ENCODE assay signal across 1 cellular context in the genomic region with DNA sequence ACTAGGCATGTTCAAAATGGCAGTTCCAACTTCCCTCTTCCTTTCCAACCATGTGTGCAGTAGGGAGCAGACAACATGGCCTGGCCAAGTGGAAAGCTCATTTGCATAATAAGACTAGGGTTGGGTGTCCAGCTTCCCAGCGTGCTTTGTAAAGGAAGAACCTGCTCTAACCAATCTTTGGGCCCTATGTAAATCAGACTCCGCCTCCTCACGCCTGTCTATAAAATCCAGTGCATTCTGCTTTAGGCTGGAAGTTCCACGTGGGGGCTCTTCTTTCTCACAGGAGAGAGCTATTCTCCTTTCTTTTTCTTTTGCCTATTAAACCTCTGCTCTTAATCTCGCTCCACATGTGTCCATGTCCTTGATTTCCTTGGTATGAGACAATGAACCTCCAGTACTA.
TF ChIP-seq lines count a peak whose summit lies in the region.

No MANE protein-coding gene starts in this region.

TF ChIP-seq in SK-N-SH treated with all-trans-retinoic acid at 6 μM for 48 hours, 23 proteins besides CTCF, POLR2A, EP300 and RAD21 (continued from another document):
- TF ChIP-seq, protein P1, sequence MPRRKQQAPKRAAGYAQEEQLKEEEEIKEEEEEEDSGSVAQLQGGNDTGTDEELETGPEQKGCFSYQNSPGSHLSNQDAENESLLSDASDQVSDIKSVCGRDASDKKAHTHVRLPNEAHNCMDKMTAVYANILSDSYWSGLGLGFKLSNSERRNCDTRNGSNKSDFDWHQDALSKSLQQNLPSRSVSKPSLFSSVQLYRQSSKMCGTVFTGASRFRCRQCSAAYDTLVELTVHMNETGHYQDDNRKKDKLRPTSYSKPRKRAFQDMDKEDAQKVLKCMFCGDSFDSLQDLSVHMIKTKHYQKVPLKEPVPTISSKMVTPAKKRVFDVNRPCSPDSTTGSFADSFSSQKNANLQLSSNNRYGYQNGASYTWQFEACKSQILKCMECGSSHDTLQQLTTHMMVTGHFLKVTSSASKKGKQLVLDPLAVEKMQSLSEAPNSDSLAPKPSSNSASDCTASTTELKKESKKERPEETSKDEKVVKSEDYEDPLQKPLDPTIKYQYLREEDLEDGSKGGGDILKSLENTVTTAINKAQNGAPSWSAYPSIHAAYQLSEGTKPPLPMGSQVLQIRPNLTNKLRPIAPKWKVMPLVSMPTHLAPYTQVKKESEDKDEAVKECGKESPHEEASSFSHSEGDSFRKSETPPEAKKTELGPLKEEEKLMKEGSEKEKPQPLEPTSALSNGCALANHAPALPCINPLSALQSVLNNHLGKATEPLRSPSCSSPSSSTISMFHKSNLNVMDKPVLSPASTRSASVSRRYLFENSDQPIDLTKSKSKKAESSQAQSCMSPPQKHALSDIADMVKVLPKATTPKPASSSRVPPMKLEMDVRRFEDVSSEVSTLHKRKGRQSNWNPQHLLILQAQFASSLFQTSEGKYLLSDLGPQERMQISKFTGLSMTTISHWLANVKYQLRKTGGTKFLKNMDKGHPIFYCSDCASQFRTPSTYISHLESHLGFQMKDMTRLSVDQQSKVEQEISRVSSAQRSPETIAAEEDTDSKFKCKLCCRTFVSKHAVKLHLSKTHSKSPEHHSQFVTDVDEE (CRISPR knock-in tag; IDR thresholded peaks at IDR 0.05): no peak
- TF ChIP-seq ISL1 (CRISPR knock-in tag; IDR thresholded peaks at IDR 0.05): no peak
- TF ChIP-seq SNAI2 (CRISPR knock-in tag; IDR thresholded peaks at IDR 0.05): no peak
- TF ChIP-seq OSR1 (CRISPR knock-in tag; IDR thresholded peaks at IDR 0.05): no peak
- no peak for TF ChIP-seq ZNF565 (CRISPR knock-in tag; conservative IDR thresholded peaks at IDR 0.05; ENCODE audit: low read depth)
- no peak for TF ChIP-seq ZC3H10 (CRISPR knock-in tag; IDR thresholded peaks at IDR 0.05)
- TF ChIP-seq, protein P2, sequence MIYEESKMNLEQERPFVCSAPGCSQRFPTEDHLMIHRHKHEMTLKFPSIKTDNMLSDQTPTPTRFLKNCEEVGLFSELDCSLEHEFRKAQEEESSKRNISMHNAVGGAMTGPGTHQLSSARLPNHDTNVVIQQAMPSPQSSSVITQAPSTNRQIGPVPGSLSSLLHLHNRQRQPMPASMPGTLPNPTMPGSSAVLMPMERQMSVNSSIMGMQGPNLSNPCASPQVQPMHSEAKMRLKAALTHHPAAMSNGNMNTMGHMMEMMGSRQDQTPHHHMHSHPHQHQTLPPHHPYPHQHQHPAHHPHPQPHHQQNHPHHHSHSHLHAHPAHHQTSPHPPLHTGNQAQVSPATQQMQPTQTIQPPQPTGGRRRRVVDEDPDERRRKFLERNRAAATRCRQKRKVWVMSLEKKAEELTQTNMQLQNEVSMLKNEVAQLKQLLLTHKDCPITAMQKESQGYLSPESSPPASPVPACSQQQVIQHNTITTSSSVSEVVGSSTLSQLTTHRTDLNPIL (CRISPR knock-in tag; IDR thresholded peaks at IDR 0.05; ENCODE audit: low read depth): no peak
- no peak for TF ChIP-seq ESRRG (CRISPR knock-in tag; IDR thresholded peaks at IDR 0.05)
- TF ChIP-seq ZFP30 (CRISPR knock-in tag; IDR thresholded peaks at IDR 0.05): no peak
- no peak for TF ChIP-seq PPARA (CRISPR knock-in tag; IDR thresholded peaks at IDR 0.05; ENCODE audit: borderline replicate concordance)
- TF ChIP-seq, protein P3, sequence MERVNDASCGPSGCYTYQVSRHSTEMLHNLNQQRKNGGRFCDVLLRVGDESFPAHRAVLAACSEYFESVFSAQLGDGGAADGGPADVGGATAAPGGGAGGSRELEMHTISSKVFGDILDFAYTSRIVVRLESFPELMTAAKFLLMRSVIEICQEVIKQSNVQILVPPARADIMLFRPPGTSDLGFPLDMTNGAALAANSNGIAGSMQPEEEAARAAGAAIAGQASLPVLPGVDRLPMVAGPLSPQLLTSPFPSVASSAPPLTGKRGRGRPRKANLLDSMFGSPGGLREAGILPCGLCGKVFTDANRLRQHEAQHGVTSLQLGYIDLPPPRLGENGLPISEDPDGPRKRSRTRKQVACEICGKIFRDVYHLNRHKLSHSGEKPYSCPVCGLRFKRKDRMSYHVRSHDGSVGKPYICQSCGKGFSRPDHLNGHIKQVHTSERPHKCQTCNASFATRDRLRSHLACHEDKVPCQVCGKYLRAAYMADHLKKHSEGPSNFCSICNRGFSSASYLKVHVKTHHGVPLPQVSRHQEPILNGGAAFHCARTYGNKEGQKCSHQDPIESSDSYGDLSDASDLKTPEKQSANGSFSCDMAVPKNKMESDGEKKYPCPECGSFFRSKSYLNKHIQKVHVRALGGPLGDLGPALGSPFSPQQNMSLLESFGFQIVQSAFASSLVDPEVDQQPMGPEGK (CRISPR knock-in tag; IDR thresholded peaks at IDR 0.05; ENCODE audit: borderline replicate concordance): no peak
- no peak for TF ChIP-seq ARNTL (CRISPR knock-in tag; IDR thresholded peaks at IDR 0.05; ENCODE audit: borderline replicate concordance, low read depth)
- TF ChIP-seq, protein P4, sequence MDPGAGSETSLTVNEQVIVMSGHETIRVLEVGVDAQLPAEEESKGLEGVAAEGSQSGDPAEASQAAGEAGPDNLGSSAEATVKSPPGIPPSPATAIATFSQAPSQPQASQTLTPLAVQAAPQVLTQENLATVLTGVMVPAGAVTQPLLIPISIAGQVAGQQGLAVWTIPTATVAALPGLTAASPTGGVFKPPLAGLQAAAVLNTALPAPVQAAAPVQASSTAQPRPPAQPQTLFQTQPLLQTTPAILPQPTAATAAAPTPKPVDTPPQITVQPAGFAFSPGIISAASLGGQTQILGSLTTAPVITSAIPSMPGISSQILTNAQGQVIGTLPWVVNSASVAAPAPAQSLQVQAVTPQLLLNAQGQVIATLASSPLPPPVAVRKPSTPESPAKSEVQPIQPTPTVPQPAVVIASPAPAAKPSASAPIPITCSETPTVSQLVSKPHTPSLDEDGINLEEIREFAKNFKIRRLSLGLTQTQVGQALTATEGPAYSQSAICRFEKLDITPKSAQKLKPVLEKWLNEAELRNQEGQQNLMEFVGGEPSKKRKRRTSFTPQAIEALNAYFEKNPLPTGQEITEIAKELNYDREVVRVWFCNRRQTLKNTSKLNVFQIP (CRISPR knock-in tag; IDR thresholded peaks at IDR 0.05; ENCODE audit: borderline replicate concordance, low read depth): no peak
- no peak for TF ChIP-seq RARB (CRISPR knock-in tag; IDR thresholded peaks at IDR 0.05)
- TF ChIP-seq GLIS3 (CRISPR knock-in tag; IDR thresholded peaks at IDR 0.05): no peak
- no peak for TF ChIP-seq ZFP3 (CRISPR knock-in tag; IDR thresholded peaks at IDR 0.05)
